In genomic region chr10:94053639-94053932, GRCh38 we compare ENCODE assay signal across 15 cellular contexts. TPM values are rescaled to one million over a fixed set of nuclear protein-coding genes. Genes with fewer than 3 reads are reported as not detected.
"Had no signal": no experiment of that assay in that cellular context is flagged by ENCODE, and none has a peak within 500 bp of the region (broad histone marks: within the 10 kb centered on the region; RNA-seq: fewer than 3 reads in every experiment).

No MANE protein-coding gene starts in this region.

- H3K9me3 ChIP-seq: lower lobe of right lung had no signal

- H3K4me3 ChIP-seq: lower lobe of right lung, skin epidermis, uterus had no signal

- H3K27me3 ChIP-seq: uterus had no signal

- H3K27ac ChIP-seq: epithelial cell of prostate, lower lobe of right lung, skin epidermis had no signal

- H3K36me3 ChIP-seq: lower lobe of right lung, uterus had no signal

- DNase-seq: activated B cell treated with CpG ODN at 0.5 μM for 24 hours; activated CD4-positive, alpha-beta T cell treated with anti-CD3 and anti-CD28 coated beads for 4 hours; activated CD4-positive, alpha-beta T cell treated with anti-CD3 and anti-CD28 coated beads, Interleukin-2, amount 50 U/mL, for 48 hours; activated CD8-positive, alpha-beta memory T cell treated with anti-CD3 and anti-CD28 coated beads, Interleukin-2, amount 50 U/mL, for 48 hours; activated naive CD4-positive, alpha-beta T cell; activated T-cell treated with anti-CD3 and anti-CD28 coated beads, Interleukin-2, amount 50 U/mL, for 4 hours; cortex of kidney; lower lobe of right lung; naive thymus-derived CD8-positive, alpha-beta T cell; stimulated activated CD4-positive, alpha-beta T cell treated with anti-CD3 and anti-CD28 coated beads, Interleukin-1b, Interleukin-23, amount 100 ng/mL, for 48 hours; stimulated activated naive CD8-positive, alpha-beta T cell treated with anti-CD3 and anti-CD28 coated beads, Interleukin-15, amount 100 ng/mL, for 72 hours; T-helper 17 cell; uterus had no signal

- ATAC-seq: activated T-cell treated with anti-CD3 and anti-CD28 coated beads, Interleukin-2, amount 50 U/mL, for 4 hours; naive thymus-derived CD8-positive, alpha-beta T cell; stimulated activated naive CD8-positive, alpha-beta T cell treated with anti-CD3 and anti-CD28 coated beads, Interleukin-15, amount 100 ng/mL, for 72 hours; T-helper 17 cell had no signal

RNA-seq across cellular contexts. Expression of gene PLCE1, which starts 59.9 kb away (rescaled TPM):
- total RNA-seq: activated B cell treated with CpG ODN at 0.5 μM for 24 hours; naive thymus-derived CD8-positive, alpha-beta T cell had no signal
